In the genomic region with DNA sequence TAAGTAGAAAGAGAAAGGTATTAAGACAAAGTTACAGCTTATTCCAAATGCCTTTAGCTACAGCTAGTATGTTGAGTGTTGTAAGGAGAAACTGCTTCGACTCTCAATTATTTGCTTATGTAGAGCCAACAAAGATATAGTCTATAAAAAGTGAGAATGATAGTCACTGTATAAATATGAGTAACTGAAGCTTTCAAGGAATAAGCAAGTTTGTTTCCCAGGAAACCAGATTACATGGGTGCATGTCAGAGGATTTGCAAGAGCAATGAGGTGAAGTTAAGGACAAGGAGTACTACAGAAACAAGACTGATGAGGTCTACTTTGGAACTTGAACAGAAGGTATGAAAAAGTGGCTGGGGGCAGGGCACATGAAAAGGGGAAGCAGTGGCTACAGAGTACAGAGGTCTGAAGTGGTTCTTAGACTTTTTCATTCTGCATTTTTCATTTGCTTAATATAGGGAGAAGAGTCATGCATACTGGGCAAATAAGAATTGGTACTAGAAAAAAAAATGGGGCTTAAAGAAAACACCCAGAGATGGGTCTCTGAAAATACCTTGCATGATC, we compare ENCODE assay signal across 12 cellular contexts.
DNase-seq lines count a peak whose midpoint lies in the region; ATAC-seq lines count a peak whose summit lies in the region.
"Had no signal": no experiment of that assay in that cellular context is flagged by ENCODE, and none has a peak within 500 bp of the region (broad histone marks: within the 10 kb centered on the region; RNA-seq: fewer than 3 reads in every experiment).

No MANE protein-coding gene starts in this region.

- H3K9me3 ChIP-seq in SJCRH30 (replicated peaks), result no peaks in the 10 kb centered on the region

- no peaks in the 10 kb centered on the region for H3K27me3 Mint-ChIP-seq in naive thymus-derived CD8-positive, alpha-beta T cell

- DNase-seq in NOMO-1 (lab: John Stamatoyannopoulos, UW; ENCODE audit: unreplicated experiment in 2 of 2), result peak; percentile 26 to 36
- peak; percentile 23 for DNase-seq in non-pigmented ciliary epithelial cell (ENCODE audit: low read depth)
- no peak for DNase-seq in DMS 273 treated with DMSO at 0.1 percent for 48 hours (lab: John Stamatoyannopoulos, UW)
- DNase-seq in SIG-M5 (lab: John Stamatoyannopoulos, UW), result no peak
- DNase-seq in SJCRH30, result no peak
- DNase-seq in naive thymus-derived CD8-positive, alpha-beta T cell, result no peak
- DNase-seq: activated CD4-positive, alpha-beta T cell treated with anti-CD3 and anti-CD28 coated beads for 1 hour; activated naive CD4-positive, alpha-beta T cell; NCI-H187 had no signal

- H3K27ac ChIP-seq in SJCRH30, result no peak overlapping the region

- no peaks in the 10 kb centered on the region for H3K36me3 ChIP-seq in SJCRH30

- no peaks in the 10 kb centered on the region for H3K4me1 ChIP-seq in SJCRH30

- POLR2A ChIA-PET in naive thymus-derived CD8-positive, alpha-beta T cell (lab: Charles Lee), result no interaction called here

- peaks cover 0 to 2% (median 1%) of the 10 kb centered on the region in 4 donors for H3K4me1 Mint-ChIP-seq in naive thymus-derived CD8-positive, alpha-beta T cell

- no peak overlapping the region for H3K27ac Mint-ChIP-seq in naive thymus-derived CD8-positive, alpha-beta T cell
- H3K27ac Mint-ChIP-seq: mesothelial cell of epicardium had no signal

- H3K4me3 ChIP-seq in SJCRH30, result no peak overlapping the region

- peaks cover 0 to 4% (median 0%) of the 10 kb centered on the region in 9 donors for H3K9me3 Mint-ChIP-seq in naive thymus-derived CD8-positive, alpha-beta T cell

- H3K4me3 Mint-ChIP-seq in naive thymus-derived CD8-positive, alpha-beta T cell, result no peak overlapping the region
- H3K4me3 Mint-ChIP-seq: mesothelial cell of epicardium had no signal

- H3K36me3 Mint-ChIP-seq in naive thymus-derived CD8-positive, alpha-beta T cell, result peaks cover 0 to 2% (median 0%) of the 10 kb centered on the region in 3 donors
- H3K36me3 Mint-ChIP-seq: mesothelial cell of epicardium had no signal

- no peaks in the 10 kb centered on the region for H3K27me3 ChIP-seq in SJCRH30

- peak; percentile 58 for ATAC-seq in GM19397 (IDR thresholded peaks at IDR 0.05; ENCODE audit: unreplicated experiment)
- ATAC-seq in HG02870 (IDR thresholded peaks at IDR 0.05; ENCODE audit: unreplicated experiment), result peak; percentile 85
- ATAC-seq in naive thymus-derived CD8-positive, alpha-beta T cell, result no peak

Comparison
In these comparisons a context has a peak if more than half of its experiments do, and no peak if none do; other contexts are left out.
1. ATAC-seq: peak in GM19397 (single experiment) and HG02870 (single experiment); none in naive thymus-derived CD8-positive, alpha-beta T cell (0 of 2).
2. DNase-seq: peak in NOMO-1 (2 of 2) and non-pigmented ciliary epithelial cell (single experiment); none in DMS 273 treated with DMSO at 0.1 percent for 48 hours (single experiment), SIG-M5 (single experiment), SJCRH30 (0 of 2) and naive thymus-derived CD8-positive, alpha-beta T cell (0 of 10).